ENCODE assay signal across 23 cellular contexts in the genomic region with DNA sequence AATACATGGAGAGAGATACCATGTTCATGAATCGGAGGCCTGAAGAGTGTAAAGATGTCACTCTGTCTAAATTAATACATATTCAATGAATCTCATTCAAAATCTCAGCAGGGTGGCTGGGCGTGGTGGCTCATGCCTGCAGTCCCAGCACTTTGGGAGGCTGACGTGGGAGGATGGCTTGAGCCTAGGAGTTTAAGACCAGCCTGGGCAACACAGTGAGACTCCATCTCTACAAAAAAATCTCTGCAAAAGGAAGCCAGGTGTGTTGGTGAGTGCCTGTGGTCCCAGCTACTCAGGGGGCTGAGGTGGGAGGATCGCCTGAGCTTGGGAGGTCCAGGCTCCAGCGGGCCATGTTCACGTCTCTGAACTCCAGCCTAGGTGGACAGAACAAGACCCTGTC. TPM values are rescaled to one million over a fixed set of nuclear protein-coding genes. Genes with fewer than 3 reads are reported as not detected.
"Had no signal": no experiment of that assay in that cellular context is flagged by ENCODE, and none has a peak within 500 bp of the region (broad histone marks: within the 10 kb centered on the region; RNA-seq: fewer than 3 reads in every experiment).

No MANE protein-coding gene starts in this region.

- H3K4me3 Mint-ChIP-seq: IgD-negative memory B cell had no signal

- DNase-seq: Kasumi-1, MM.1S, NCI-H1092 treated with DMSO at 0.1 percent for 48 hours, NCI-H1436, NCI-H187, NCI-H2029, NCI-H2081 treated with DMSO at 0.1 percent for 48 hours, NCI-H2171, NCI-H226, NCI-H446, NCI-H510A, NCI-H524 treated with DMSO at 0.1 percent for 48 hours, NCI-H69, NCI-H774, Right ventricle myocardium superior, RPMI8226, SIG-M5 had no signal

- ATAC-seq: K562 had no signal

- H3K27me3 ChIP-seq: SJSA1 had no signal

- H3K4me1 ChIP-seq: SJSA1 had no signal

- H3K4me1 Mint-ChIP-seq: IgD-negative memory B cell had no signal

- H3K27ac Mint-ChIP-seq: IgD-negative memory B cell had no signal

- H3K36me3 Mint-ChIP-seq: IgD-negative memory B cell had no signal

- H3K27ac ChIP-seq: KMS-11, SJSA1, SK-N-MC had no signal

- H3K36me3 ChIP-seq: SJSA1 had no signal

- H3K4me3 ChIP-seq: K562, SJSA1, SK-N-MC had no signal

RNA-seq across cellular contexts. Expression of gene COL23A1, which starts 49.7 kb away (rescaled TPM):
- total RNA-seq: M059J, SJSA1 had no signal
